11 cellular contexts compared by ENCODE assay signal in genomic region chr15:77974416-77975331, GRCh38.
"Had no signal": no experiment of that assay in that cellular context is flagged by ENCODE, and none has a peak within 500 bp of the region (broad histone marks: within the 10 kb centered on the region; RNA-seq: fewer than 3 reads in every experiment).

No MANE protein-coding gene starts in this region.

- ATAC-seq: effector memory CD8-positive, alpha-beta T cell had no signal

- DNase-seq: activated CD4-positive, alpha-beta T cell treated with anti-CD3 and anti-CD28 coated beads, Interleukin-2, amount 50 U/mL, for 4 hours; activated naive CD4-positive, alpha-beta T cell; activated naive CD8-positive, alpha-beta T cell treated with anti-CD3 and anti-CD28 coated beads, Interleukin-2, amount 10 ng/mL, durations not matched to agents 7 days and 5 days; activated T-cell treated with anti-CD3 and anti-CD28 coated beads for 4 hours; effector memory CD8-positive, alpha-beta T cell; foreskin melanocyte; immature natural killer cell; nephron progenitor cell; stimulated activated CD4-positive, alpha-beta T cell treated with anti-CD3 and anti-CD28 coated beads, Interleukin-4, amount 100 ng/mL, for 24 hours; stimulated activated naive CD4-positive, alpha-beta T cell treated with Interleukin-2 at 50 U/mL for 16 hours; T-helper 9 cell had no signal
